In genomic region chr5:119313876-119314605, GRCh38 we compare ENCODE assay signal across 1 cellular context.
TF ChIP-seq lines count a peak whose summit lies in the region.

No MANE protein-coding gene starts in this region.

TF ChIP-seq in K562, 482 proteins besides CTCF, POLR2A, EP300 and RAD21 (continued from another document):
- no peak for TF ChIP-seq TFE3 (CRISPR knock-in tag; IDR thresholded peaks at IDR 0.05)
- TF ChIP-seq JUNB (CRISPR knock-in tag; conservative IDR thresholded peaks at IDR 0.05), result no peak
- TF ChIP-seq, protein P1, sequence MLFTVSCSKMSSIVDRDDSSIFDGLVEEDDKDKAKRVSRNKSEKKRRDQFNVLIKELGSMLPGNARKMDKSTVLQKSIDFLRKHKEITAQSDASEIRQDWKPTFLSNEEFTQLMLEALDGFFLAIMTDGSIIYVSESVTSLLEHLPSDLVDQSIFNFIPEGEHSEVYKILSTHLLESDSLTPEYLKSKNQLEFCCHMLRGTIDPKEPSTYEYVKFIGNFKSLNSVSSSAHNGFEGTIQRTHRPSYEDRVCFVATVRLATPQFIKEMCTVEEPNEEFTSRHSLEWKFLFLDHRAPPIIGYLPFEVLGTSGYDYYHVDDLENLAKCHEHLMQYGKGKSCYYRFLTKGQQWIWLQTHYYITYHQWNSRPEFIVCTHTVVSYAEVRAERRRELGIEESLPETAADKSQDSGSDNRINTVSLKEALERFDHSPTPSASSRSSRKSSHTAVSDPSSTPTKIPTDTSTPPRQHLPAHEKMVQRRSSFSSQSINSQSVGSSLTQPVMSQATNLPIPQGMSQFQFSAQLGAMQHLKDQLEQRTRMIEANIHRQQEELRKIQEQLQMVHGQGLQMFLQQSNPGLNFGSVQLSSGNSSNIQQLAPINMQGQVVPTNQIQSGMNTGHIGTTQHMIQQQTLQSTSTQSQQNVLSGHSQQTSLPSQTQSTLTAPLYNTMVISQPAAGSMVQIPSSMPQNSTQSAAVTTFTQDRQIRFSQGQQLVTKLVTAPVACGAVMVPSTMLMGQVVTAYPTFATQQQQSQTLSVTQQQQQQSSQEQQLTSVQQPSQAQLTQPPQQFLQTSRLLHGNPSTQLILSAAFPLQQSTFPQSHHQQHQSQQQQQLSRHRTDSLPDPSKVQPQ (CRISPR knock-in tag; IDR thresholded peaks at IDR 0.05; ENCODE audit: borderline replicate concordance), result no peak
- TF ChIP-seq ZBTB9 (CRISPR knock-in tag; IDR thresholded peaks at IDR 0.05), result no peak
- no peak for TF ChIP-seq HEY1 (CRISPR knock-in tag; IDR thresholded peaks at IDR 0.05; ENCODE audit: borderline replicate concordance)
- TF ChIP-seq, protein P2, sequence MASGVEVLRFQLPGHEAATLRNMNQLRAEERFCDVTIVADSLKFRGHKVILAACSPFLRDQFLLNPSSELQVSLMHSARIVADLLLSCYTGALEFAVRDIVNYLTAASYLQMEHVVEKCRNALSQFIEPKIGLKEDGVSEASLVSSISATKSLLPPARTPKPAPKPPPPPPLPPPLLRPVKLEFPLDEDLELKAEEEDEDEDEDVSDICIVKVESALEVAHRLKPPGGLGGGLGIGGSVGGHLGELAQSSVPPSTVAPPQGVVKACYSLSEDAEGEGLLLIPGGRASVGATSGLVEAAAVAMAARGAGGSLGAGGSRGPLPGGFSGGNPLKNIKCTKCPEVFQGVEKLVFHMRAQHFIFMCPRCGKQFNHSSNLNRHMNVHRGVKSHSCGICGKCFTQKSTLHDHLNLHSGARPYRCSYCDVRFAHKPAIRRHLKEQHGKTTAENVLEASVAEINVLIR (CRISPR knock-in tag; IDR thresholded peaks at IDR 0.05), result 0 out of 2 replicates have a peak, but pooled peaks have one; percentile 26
- no peak for TF ChIP-seq FUS (optimal IDR thresholded peaks at IDR 0.05; ENCODE audit: low read depth, low read length)
- 0 out of 2 replicates have a peak, but pooled peaks have one; percentile 8 for TF ChIP-seq CXXC5 (CRISPR knock-in tag; IDR thresholded peaks at IDR 0.05)
